ENCODE assay signal across 1 cellular context in the genomic region with DNA sequence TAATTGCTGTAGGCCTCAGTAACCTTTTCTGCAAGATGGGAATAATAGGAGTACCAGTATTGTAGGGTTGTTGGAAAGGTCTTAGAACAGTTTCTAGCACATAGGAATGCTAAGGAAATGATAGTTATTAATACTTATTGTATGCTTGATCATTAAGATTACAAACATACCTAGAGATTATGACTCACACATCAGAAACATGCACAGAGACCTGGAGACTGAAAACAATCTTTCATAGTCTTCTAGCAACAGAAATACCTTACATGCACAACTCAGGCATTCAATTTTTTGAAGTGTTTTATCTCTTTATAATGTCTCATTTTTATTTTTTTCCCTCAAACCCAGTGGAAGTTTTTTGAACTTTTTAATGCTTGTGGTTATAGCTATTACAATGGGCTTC.
A peak's percentile ranks its signal among the peaks of the same experiment; 100 is the strongest.
TF ChIP-seq lines count a peak whose summit lies in the region.

No MANE protein-coding gene starts in this region.

TF ChIP-seq in SK-N-SH, 30 proteins besides CTCF, POLR2A, EP300 and RAD21 (continued from another document):
- TF ChIP-seq PBX3 (IDR thresholded peaks at IDR 0.05) (peak; percentile 33; the same call in 1 of the 2 replicates), RFX5 (IDR thresholded peaks at IDR 0.05; ENCODE audit: low read length) (no peak), TCF12 (IDR thresholded peaks at IDR 0.05) (peak; percentile 50), NFIC (IDR thresholded peaks at IDR 0.05; ENCODE audit: borderline replicate concordance) (0 out of 2 replicates have a peak, but pooled peaks have one; percentile 5), TEAD4 (IDR thresholded peaks at IDR 0.05; ENCODE audit: borderline replicate concordance, insufficient read depth) (no peak), JUND (IDR thresholded peaks at IDR 0.05) (no peak)
